ENCODE assay signal across 3 cellular contexts in the genomic region with DNA sequence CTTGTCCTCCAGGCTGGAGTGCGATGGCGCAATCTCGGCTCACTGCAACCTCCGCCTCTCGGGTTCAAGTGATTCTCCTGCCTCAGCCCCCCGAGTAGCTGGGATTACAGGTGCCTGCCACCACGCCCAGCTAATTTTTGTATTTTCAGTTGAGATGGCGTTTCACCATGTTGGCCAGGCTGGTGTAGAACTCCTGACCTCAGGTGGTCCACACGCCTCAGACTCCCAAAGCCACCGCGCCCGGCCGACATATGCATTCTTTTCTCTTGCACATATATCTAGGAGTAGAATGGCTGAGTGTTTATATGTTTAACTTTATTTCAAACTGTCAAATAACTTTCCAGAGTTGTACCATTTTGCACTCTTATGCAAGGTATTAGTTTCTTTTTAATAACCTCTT. TPM values are rescaled to one million over a fixed set of nuclear protein-coding genes. Genes with fewer than 3 reads are reported as not detected.
"Had no signal": no experiment of that assay in that cellular context is flagged by ENCODE, and none has a peak within 500 bp of the region (broad histone marks: within the 10 kb centered on the region; RNA-seq: fewer than 3 reads in every experiment).

No MANE protein-coding gene starts in this region.

RNA-seq across cellular contexts. Expression of gene EMX1, which starts 9.9 kb away (rescaled TPM):
- total RNA-seq: HT1080, IMR-90 had no signal
- polyA plus RNA-seq: IgD-negative memory B cell, IMR-90 had no signal

RNA-seq across cellular contexts. Expression of gene SPR, which starts 20.2 kb away (rescaled TPM):
- polyA plus RNA-seq: IgD-negative memory B cell had no signal
